ENCODE assay signal across 15 cellular contexts in the genomic region with DNA sequence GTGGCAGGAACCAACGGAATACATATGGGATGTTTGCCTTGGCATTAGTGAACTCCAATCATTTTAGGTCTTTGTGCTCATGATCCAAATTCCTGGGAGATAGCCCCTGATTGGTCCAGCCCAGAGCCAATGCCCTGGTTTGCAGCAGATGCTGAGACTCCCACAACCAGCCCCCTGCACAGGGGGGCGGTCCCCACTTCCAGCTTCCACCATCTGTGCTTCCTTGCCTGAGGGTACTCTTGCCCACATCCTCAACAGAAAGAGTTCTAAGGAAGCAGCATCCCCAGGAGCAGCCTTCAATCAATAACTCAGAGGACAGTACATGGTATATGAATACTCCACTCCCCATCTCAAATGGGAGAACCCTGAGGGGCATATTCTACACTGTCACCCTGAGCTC.
"Had no signal": no experiment of that assay in that cellular context is flagged by ENCODE, and none has a peak within 500 bp of the region (broad histone marks: within the 10 kb centered on the region; RNA-seq: fewer than 3 reads in every experiment).

No MANE protein-coding gene starts in this region.

- H3K4me3 ChIP-seq: breast epithelium, coronary artery had no signal

- H3K36me3 ChIP-seq: breast epithelium had no signal

- H3K4me2 ChIP-seq: KMS-11 had no signal

- H3K27ac ChIP-seq: breast epithelium, coronary artery, KMS-11 had no signal

- H3K4me1 ChIP-seq: breast epithelium had no signal

- DNase-seq: activated CD4-positive, alpha-beta T cell treated with anti-CD3 and anti-CD28 coated beads for 48 hours; activated CD4-positive, alpha-beta T cell treated with anti-CD3 and anti-CD28 coated beads, Interleukin-2, amount 50 U/mL, for 4 hours; activated CD8-positive, alpha-beta memory T cell treated with anti-CD3 and anti-CD28 coated beads, Interleukin-2, amount 50 U/mL, for 48 hours; activated CD8-positive, alpha-beta T cell treated with anti-CD3 and anti-CD28 coated beads, Interleukin-2, amount 10 ng/mL, durations not matched to agents 7 days and 5 days; activated T-cell treated with anti-CD3 and anti-CD28 coated beads, Interleukin-2, amount 50 U/mL, for 1 hour; aorta; central memory CD4-positive, alpha-beta T cell; NCI-H1092; NCI-H1417; NCI-H2029 treated with DMSO at 0.1 percent for 48 hours; NCI-H526; RPMI8226 had no signal

- H3K9me3 ChIP-seq: breast epithelium had no signal
